Comparison of ENCODE assay signal across 8 cellular contexts in genomic region chr2:46296216-46296839, GRCh38. TPM values are rescaled to one million over a fixed set of nuclear protein-coding genes. Genes with fewer than 3 reads are reported as not detected.
DNase-seq lines count a peak whose midpoint lies in the region; ATAC-seq and TF ChIP-seq lines count a peak whose summit lies in the region.

No MANE protein-coding gene starts in this region.

- no peaks in the 10 kb centered on the region for H4K20me1 ChIP-seq in Karpas-422 (ENCODE audit: insufficient read depth, low read depth, low read length)

- no peaks in the 10 kb centered on the region for H3K9me3 ChIP-seq in SK-N-MC (ENCODE audit: low read depth, low read length)
- no peaks in the 10 kb centered on the region for H3K9me3 ChIP-seq in lower lobe of right lung
- no peaks in the 10 kb centered on the region for H3K9me3 ChIP-seq in testis
- H3K9me3 ChIP-seq in Karpas-422 (ENCODE audit: low read length) = no peaks in the 10 kb centered on the region

- DNase-seq in activated CD4-positive, alpha-beta T cell treated with anti-CD3 and anti-CD28 coated beads for 48 hours = peak; percentile 18
- DNase-seq in activated CD4-positive, alpha-beta T cell treated with anti-CD3 and anti-CD28 coated beads, Interleukin-2, amount 50 U/mL, for 1 hour = no peak
- no peak for DNase-seq in SK-N-MC (ENCODE audit: low read depth, low spot score)
- peak; percentile 81 for DNase-seq in lower lobe of right lung
- DNase-seq in testis = peak; percentile 57
- no peak for DNase-seq in DMS114 treated with DMSO at 0.1 percent for 48 hours (lab: John Stamatoyannopoulos, UW; ENCODE audit: unreplicated experiment)
- no peak for DNase-seq in Karpas-422

- H3K79me2 ChIP-seq in Karpas-422 (ENCODE audit: low read length) = no peaks in the 10 kb centered on the region

- peaks cover 46% of the 10 kb centered on the region for H3K4me1 Mint-ChIP-seq in dendritic cell treated with granulocyte-macrophage colony-stimulating factor and Interleukin-4, amounts not matched to agents 40 ng/mL and 50 ng/mL, for 4 days (ENCODE audit: low read depth)

- H2AFZ ChIP-seq in Karpas-422 (ENCODE audit: low read length) = no peak overlapping the region

- H3K9me2 ChIP-seq in Karpas-422 (replicated peaks; ENCODE audit: insufficient read depth, low read length) = no peaks in the 10 kb centered on the region

- H3K9me3 Mint-ChIP-seq in dendritic cell treated with granulocyte-macrophage colony-stimulating factor and Interleukin-4, amounts not matched to agents 40 ng/mL and 50 ng/mL, for 4 days = no peaks in the 10 kb centered on the region

- intact Hi-C loops in dendritic cell treated with granulocyte-macrophage colony-stimulating factor and Interleukin-4, amounts not matched to agents 40 ng/mL and 50 ng/mL, for 4 days (cut with micrococcal nuclease) = loop anchor here (5.0 kb wide), 2 partner anchors 71 to 234 kb away; no protein-coding TSS in a partner anchor
- intact Hi-C loops in lower lobe of right lung (cut with DNase I) = no loop called here
- intact Hi-C loops in testis (cut with DNase I; ENCODE audit: low total_unique reads) = no loop called here

- H3K9ac ChIP-seq in SK-N-MC (ENCODE audit: insufficient read length) = no peak overlapping the region
- H3K9ac ChIP-seq in Karpas-422 (ENCODE audit: low read length) = no peak overlapping the region

- TF ChIP-seq CTCF in lower lobe of right lung (IDR thresholded peaks at IDR 0.05) (no peak), testis (IDR thresholded peaks at IDR 0.05) (no peak)

- H3K4me3 ChIP-seq in SK-N-MC (peak overlapping the region; percentile 81), lower lobe of right lung (peak overlapping the region; percentile 78), testis (peak overlapping the region; percentile 78 to 90), Karpas-422 (ENCODE audit: low read length) (no peak overlapping the region)

- H3K36me3 ChIP-seq in SK-N-MC (ENCODE audit: insufficient read depth, low read length) (no peaks in the 10 kb centered on the region), lower lobe of right lung (no peaks in the 10 kb centered on the region), testis (ENCODE audit: low read depth, missing control alignments) (no peaks in the 10 kb centered on the region), Karpas-422 (ENCODE audit: insufficient read depth, low read length) (no peaks in the 10 kb centered on the region)

- H3K4me3 Mint-ChIP-seq in dendritic cell treated with granulocyte-macrophage colony-stimulating factor and Interleukin-4, amounts not matched to agents 40 ng/mL and 50 ng/mL, for 4 days = peak overlapping the region; percentile 77

- peak overlapping the region; percentile 93 for H3K27ac Mint-ChIP-seq in dendritic cell treated with granulocyte-macrophage colony-stimulating factor and Interleukin-4, amounts not matched to agents 40 ng/mL and 50 ng/mL, for 4 days

- no peak overlapping the region for H3K27ac ChIP-seq in SK-N-MC
- H3K27ac ChIP-seq in lower lobe of right lung = peak overlapping the region; percentile 98
- H3K27ac ChIP-seq in testis = peak overlapping the region; percentile 65 to 92
- H3K27ac ChIP-seq in Karpas-422 (ENCODE audit: low read length) = no peak overlapping the region

- peak; percentile 2 to 6 for ATAC-seq in lower lobe of right lung

- H3K27me3 Mint-ChIP-seq in dendritic cell treated with granulocyte-macrophage colony-stimulating factor and Interleukin-4, amounts not matched to agents 40 ng/mL and 50 ng/mL, for 4 days = peaks cover 48% of the 10 kb centered on the region

- 52 to 63% methylated on average over 18 to 25 of the region's 28 CpGs for WGBS in testis, 2 donors

- H3K4me2 ChIP-seq in Karpas-422 (ENCODE audit: low read depth, low read length, poor library complexity, severe bottlenecking) = no peak overlapping the region

- TF ChIP-seq POLR2A in testis (IDR thresholded peaks at IDR 0.05) = no peak

- H3K4me1 ChIP-seq in lower lobe of right lung (peaks cover 19% of the 10 kb centered on the region), testis (peaks cover 11% of the 10 kb centered on the region), Karpas-422 (ENCODE audit: low read length) (no peaks in the 10 kb centered on the region; the same call in 1 of the 2 replicates)

- H3K27me3 ChIP-seq in lower lobe of right lung (ENCODE audit: low read depth) (no peaks in the 10 kb centered on the region), testis (no peaks in the 10 kb centered on the region), Karpas-422 (ENCODE audit: low read length) (no peaks in the 10 kb centered on the region)

- H3K36me3 Mint-ChIP-seq in dendritic cell treated with granulocyte-macrophage colony-stimulating factor and Interleukin-4, amounts not matched to agents 40 ng/mL and 50 ng/mL, for 4 days (ENCODE audit: low read depth) = peaks cover 22% of the 10 kb centered on the region

RNA-seq across cellular contexts. Expression of gene EPAS1, which starts 0.9 kb away (rescaled TPM):
- total RNA-seq in lower lobe of right lung (1,419 TPM), testis (100 to 1,000 TPM; 142 to 158 TPM)
- 93.9 TPM for polyA plus RNA-seq in testis (ENCODE audit: insufficient read depth, low read depth, low replicate concordance)
- not detected in 2 replicates for total RNA-seq in Karpas-422 (2014; rRNA removed; shearing (Covaris generic); ENCODE audit: low replicate concordance)

Comparison
In these comparisons a context has a peak if more than half of its experiments do, and no peak if none do; other contexts are left out.
1. DNase-seq: peak in activated CD4-positive, alpha-beta T cell treated with anti-CD3 and anti-CD28 coated beads for 48 hours (single experiment), lower lobe of right lung (single experiment) and testis (single experiment); none in activated CD4-positive, alpha-beta T cell treated with anti-CD3 and anti-CD28 coated beads, Interleukin-2, amount 50 U/mL, for 1 hour (single experiment), SK-N-MC (single experiment), DMS114 treated with DMSO at 0.1 percent for 48 hours (single experiment) and Karpas-422 (single experiment).
2. H3K27ac ChIP-seq: peak in lower lobe of right lung (single experiment) and testis (2 of 2); none in SK-N-MC (single experiment) and Karpas-422 (single experiment).
3. RNA of gene EPAS1, which starts 0.9 kb away (total RNA-seq): 1,419 TPM in lower lobe of right lung (single experiment) and 142 to 158 TPM in testis; not detected in Karpas-422; every median in the first group is over 100 times any median in the second.